In the genomic region with DNA sequence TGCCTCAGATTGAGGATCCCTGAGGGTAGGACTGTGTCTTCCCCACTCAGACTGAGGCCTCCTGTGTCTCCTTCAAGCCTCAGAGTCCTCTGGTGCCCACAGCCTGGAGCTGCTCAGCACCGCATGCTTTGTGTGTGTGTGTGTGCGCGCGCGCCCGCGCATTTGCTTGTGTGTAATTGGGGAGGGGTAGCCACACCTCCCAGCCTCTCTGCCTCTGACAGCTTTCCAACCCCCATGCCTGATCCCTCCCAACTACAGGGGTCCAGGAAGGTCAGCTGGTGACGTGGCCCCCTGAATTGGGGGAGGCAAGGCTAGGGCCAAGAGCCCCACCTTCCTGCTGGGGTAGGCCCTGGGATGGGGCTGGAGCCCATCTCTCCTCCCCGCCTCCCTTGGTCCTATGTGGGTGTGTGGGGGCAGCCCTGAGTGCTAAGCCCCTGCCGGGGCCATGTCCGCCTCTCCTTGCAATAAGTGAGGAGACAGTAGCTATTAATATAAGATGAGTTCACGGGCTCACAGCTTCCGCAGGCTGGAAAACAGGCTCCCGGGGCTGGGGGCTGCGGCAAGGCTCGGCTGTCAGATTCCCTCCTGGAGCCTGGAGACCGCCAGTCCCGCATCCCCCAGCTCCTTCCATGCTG, we compare ENCODE assay signal across 1 cellular context.
TF ChIP-seq lines count a peak whose summit lies in the region.

No MANE protein-coding gene starts in this region.

TF ChIP-seq in A549, 52 proteins besides CTCF, POLR2A, EP300 and RAD21:
- TF ChIP-seq, protein P1, sequence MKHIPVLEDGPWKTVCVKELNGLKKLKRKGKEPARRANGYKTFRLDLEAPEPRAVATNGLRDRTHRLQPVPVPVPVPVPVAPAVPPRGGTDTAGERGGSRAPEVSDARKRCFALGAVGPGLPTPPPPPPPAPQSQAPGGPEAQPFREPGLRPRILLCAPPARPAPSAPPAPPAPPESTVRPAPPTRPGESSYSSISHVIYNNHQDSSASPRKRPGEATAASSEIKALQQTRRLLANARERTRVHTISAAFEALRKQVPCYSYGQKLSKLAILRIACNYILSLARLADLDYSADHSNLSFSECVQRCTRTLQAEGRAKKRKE (CRISPR knock-in tag; IDR thresholded peaks at IDR 0.05; ENCODE audit: low read depth): no peak
- TF ChIP-seq, protein P2, sequence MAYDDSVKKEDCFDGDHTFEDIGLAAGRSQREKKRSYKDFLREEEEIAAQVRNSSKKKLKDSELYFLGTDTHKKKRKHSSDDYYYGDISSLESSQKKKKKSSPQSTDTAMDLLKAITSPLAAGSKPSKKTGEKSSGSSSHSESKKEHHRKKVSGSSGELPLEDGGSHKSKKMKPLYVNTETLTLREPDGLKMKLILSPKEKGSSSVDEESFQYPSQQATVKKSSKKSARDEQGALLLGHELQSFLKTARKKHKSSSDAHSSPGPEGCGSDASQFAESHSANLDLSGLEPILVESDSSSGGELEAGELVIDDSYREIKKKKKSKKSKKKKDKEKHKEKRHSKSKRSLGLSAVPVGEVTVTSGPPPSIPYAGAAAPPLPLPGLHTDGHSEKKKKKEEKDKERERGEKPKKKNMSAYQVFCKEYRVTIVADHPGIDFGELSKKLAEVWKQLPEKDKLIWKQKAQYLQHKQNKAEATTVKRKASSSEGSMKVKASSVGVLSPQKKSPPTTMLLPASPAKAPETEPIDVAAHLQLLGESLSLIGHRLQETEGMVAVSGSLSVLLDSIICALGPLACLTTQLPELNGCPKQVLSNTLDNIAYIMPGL (CRISPR knock-in tag; IDR thresholded peaks at IDR 0.05; ENCODE audit: borderline replicate concordance): no peak
- TF ChIP-seq KDM1A (IDR thresholded peaks at IDR 0.05; ENCODE audit: low read depth) (no peak), NR3C1 (IDR thresholded peaks at IDR 0.05) (no peak), POLR2AphosphoS2 (conservative IDR thresholded peaks at IDR 0.05; ENCODE audit: low read length) (no peak), EHF (CRISPR knock-in tag; IDR thresholded peaks at IDR 0.05) (no peak), HOXA7 (CRISPR knock-in tag; IDR thresholded peaks at IDR 0.05) (no peak), CBX2 (IDR thresholded peaks at IDR 0.05; ENCODE audit: borderline replicate concordance, low read depth) (no peak), BHLHE40 (IDR thresholded peaks at IDR 0.05; ENCODE audit: low read depth, low read length) (no peak), MAFK (IDR thresholded peaks at IDR 0.05; ENCODE audit: partially characterized antibody) (no peak)
- TF ChIP-seq, protein P3, sequence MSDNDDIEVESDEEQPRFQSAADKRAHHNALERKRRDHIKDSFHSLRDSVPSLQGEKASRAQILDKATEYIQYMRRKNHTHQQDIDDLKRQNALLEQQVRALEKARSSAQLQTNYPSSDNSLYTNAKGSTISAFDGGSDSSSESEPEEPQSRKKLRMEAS (IDR thresholded peaks at IDR 0.05): no peak
- TF ChIP-seq, protein P4, sequence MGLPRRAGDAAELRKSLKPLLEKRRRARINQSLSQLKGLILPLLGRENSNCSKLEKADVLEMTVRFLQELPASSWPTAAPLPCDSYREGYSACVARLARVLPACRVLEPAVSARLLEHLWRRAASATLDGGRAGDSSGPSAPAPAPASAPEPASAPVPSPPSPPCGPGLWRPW (IDR thresholded peaks at IDR 0.05): no peak
